Comparison of ENCODE assay signal across 9 cellular contexts in genomic region chrX:101347859-101348451, GRCh38. TPM values are rescaled to one million over a fixed set of nuclear protein-coding genes. Genes with fewer than 3 reads are reported as not detected.
A peak's percentile ranks its signal among the peaks of the same experiment; 100 is the strongest.
DNase-seq lines count a peak whose midpoint lies in the region; ATAC-seq, FAIRE-seq and TF ChIP-seq lines count a peak whose summit lies in the region.
"Had no signal": no experiment of that assay in that cellular context is flagged by ENCODE, and none has a peak within 500 bp of the region (broad histone marks: within the 10 kb centered on the region; RNA-seq: fewer than 3 reads in every experiment).

No MANE protein-coding gene starts in this region.

- peaks cover 4% of the 10 kb centered on the region for H3K36me3 ChIP-seq in astrocyte (ENCODE audit: insufficient read depth, low read length)
- peaks cover 0 to 46% (median 0%) of the 10 kb centered on the region in 6 donors for H3K36me3 ChIP-seq in spleen

- peak overlapping the region; percentile 77 for H3K27ac Mint-ChIP-seq in activated T-cell treated with anti-CD3 and anti-CD28 coated beads, Interleukin-2, amount 50 U/mL, for 72 hours
- H3K27ac Mint-ChIP-seq in astrocyte (ENCODE audit: unreplicated experiment), result peak overlapping the region; percentile 53
- H3K27ac Mint-ChIP-seq in immature natural killer cell, result peak overlapping the region in 5 of 6 donors; percentile 46 to 93 (median 88)

- DNase-seq in activated T-cell treated with anti-CD3 and anti-CD28 coated beads, Interleukin-2, amount 50 U/mL, for 72 hours, result peak; percentile 1 to 5
- no peak for DNase-seq in activated T-cell treated with anti-CD3 and anti-CD28 coated beads for 4 hours
- DNase-seq in astrocyte (ENCODE audit: low read depth), result peak; percentile 8
- no peak for DNase-seq in immature natural killer cell
- no peak for DNase-seq in spleen
- DNase-seq in MV-4-11 (lab: John Stamatoyannopoulos, UW), result no peak
- no peak for DNase-seq in activated gamma-delta T cell treated with Interleukin-2 at 50 U/mL for 16 hours

- H3K27me3 ChIP-seq in astrocyte (ENCODE audit: insufficient read depth, low read length), result no peaks in the 10 kb centered on the region
- peaks cover 0 to 3% (median 0%) of the 10 kb centered on the region in 7 donors for H3K27me3 ChIP-seq in spleen (replicated peaks in 1 of 7)

- TF ChIP-seq POLR2A in spleen (IDR thresholded peaks at IDR 0.05), result no peak

- peaks cover 27% of the 10 kb centered on the region for H3K4me1 Mint-ChIP-seq in activated T-cell treated with anti-CD3 and anti-CD28 coated beads, Interleukin-2, amount 50 U/mL, for 72 hours (ENCODE audit: low read depth)
- H3K4me1 Mint-ChIP-seq in astrocyte (ENCODE audit: low read depth, unreplicated experiment), result no peaks in the 10 kb centered on the region
- H3K4me1 Mint-ChIP-seq in immature natural killer cell, result peaks cover 15 to 24% of the 10 kb centered on the region in 2 donors

- H3K4me1 ChIP-seq in astrocyte (ENCODE audit: insufficient read depth, low read length), result peaks cover 4% of the 10 kb centered on the region
- H3K4me1 ChIP-seq in spleen, result peaks cover 0 to 28% (median 14%) of the 10 kb centered on the region in 6 donors

- H3K36me3 Mint-ChIP-seq in activated T-cell treated with anti-CD3 and anti-CD28 coated beads, Interleukin-2, amount 50 U/mL, for 72 hours (ENCODE audit: insufficient read depth in 2 of 2), result peaks cover 4% of the 10 kb centered on the region in 2 donors
- H3K36me3 Mint-ChIP-seq in astrocyte (ENCODE audit: low read depth, unreplicated experiment), result peaks cover 4% of the 10 kb centered on the region
- no peaks in the 10 kb centered on the region for H3K36me3 Mint-ChIP-seq in immature natural killer cell

- H3K79me2 ChIP-seq in astrocyte (ENCODE audit: insufficient read depth, low read length), result peaks cover 32% of the 10 kb centered on the region

- TF ChIP-seq CTCF in astrocyte (IDR thresholded peaks at IDR 0.05; ENCODE audit: insufficient read depth, low read depth, low read length), result no peak
- TF ChIP-seq CTCF in spleen (IDR thresholded peaks at IDR 0.05 in 8 of 11, conservative IDR thresholded peaks at IDR 0.05 in 3 of 11), result no peak

- intact Hi-C loops in spleen (cut with DNase I; ENCODE audit: low total_unique reads), result no loop called here

- peaks cover 6% of the 10 kb centered on the region for H4K20me1 ChIP-seq in astrocyte (ENCODE audit: insufficient read depth, low read length)

- H3K9me3 Mint-ChIP-seq in activated T-cell treated with anti-CD3 and anti-CD28 coated beads, Interleukin-2, amount 50 U/mL, for 72 hours, result no peaks in the 10 kb centered on the region
- H3K9me3 Mint-ChIP-seq in astrocyte (ENCODE audit: unreplicated experiment) (no peaks in the 10 kb centered on the region), immature natural killer cell (no peaks in the 10 kb centered on the region)

- H3K9me3 ChIP-seq in astrocyte (ENCODE audit: insufficient read depth, low read depth, low read length) (no peaks in the 10 kb centered on the region), spleen (no peaks in the 10 kb centered on the region)

- peak overlapping the region; percentile 88 for H3K4me3 ChIP-seq in astrocyte (ENCODE audit: insufficient read depth, low read depth, low read length)
- H3K4me3 ChIP-seq in spleen, result peak overlapping the region; percentile 47 to 81 (median 60)

- H3K9ac ChIP-seq in astrocyte (ENCODE audit: low read length), result peak overlapping the region; percentile 88

- peak overlapping the region; percentile 91 to 93 for H3K4me3 Mint-ChIP-seq in activated T-cell treated with anti-CD3 and anti-CD28 coated beads, Interleukin-2, amount 50 U/mL, for 72 hours
- peak overlapping the region; percentile 89 for H3K4me3 Mint-ChIP-seq in astrocyte (ENCODE audit: unreplicated experiment)
- peak overlapping the region; percentile 87 to 93 (median 90) for H3K4me3 Mint-ChIP-seq in immature natural killer cell

- ATAC-seq in activated T-cell treated with anti-CD3 and anti-CD28 coated beads, Interleukin-2, amount 50 U/mL, for 72 hours (replicated peaks in 1 of 2), result peak; percentile 3 to 8
- ATAC-seq in HG03521 (IDR thresholded peaks at IDR 0.05; ENCODE audit: unreplicated experiment), result peak; percentile 19

- H3K27me3 Mint-ChIP-seq in activated T-cell treated with anti-CD3 and anti-CD28 coated beads, Interleukin-2, amount 50 U/mL, for 72 hours (ENCODE audit: low read depth), result peaks cover 6% of the 10 kb centered on the region
- no peaks in the 10 kb centered on the region for H3K27me3 Mint-ChIP-seq in astrocyte (ENCODE audit: low read depth, unreplicated experiment)
- peaks cover 3 to 4% (median 4%) of the 10 kb centered on the region in 3 donors for H3K27me3 Mint-ChIP-seq in immature natural killer cell (ENCODE audit: low read depth in 3 of 3)

- FAIRE-seq in astrocyte (lab: Jason Lieb, UNC), result no peak
- FAIRE-seq: endometrium had no signal

- H2AFZ ChIP-seq in astrocyte (ENCODE audit: low read depth, low read length), result peak overlapping the region; percentile 94

- H3K4me2 ChIP-seq in astrocyte (ENCODE audit: low read length), result peak overlapping the region; percentile 96

- WGBS in spleen, 5 donors, result 0 to 36% (median 0%) methylated on average over 6 to 14 of the region's 14 CpGs

- peak overlapping the region; percentile 90 for H3K27ac ChIP-seq in astrocyte (ENCODE audit: low read depth, low read length)
- H3K27ac ChIP-seq in spleen, result peak overlapping the region in 5 of 8 donors; percentile 82 to 91 (median 88)

RNA-seq across cellular contexts. Expression of gene TIMM8A, which starts 0.6 kb away (rescaled TPM):
- total RNA-seq in activated T-cell treated with anti-CD3 and anti-CD28 coated beads, Interleukin-2, amount 50 U/mL, for 72 hours, result 10 to 100 TPM; 13.8 to 15.7 TPM
- total RNA-seq in astrocyte (16.7 and 18.5 TPM in 2 replicates), spleen (10 to 100 TPM in 3 of 7 donors, 1 to 10 TPM in 4; 3.7 to 12.3 (median 9.8) TPM)
- polyA plus RNA-seq in immature natural killer cell (10 to 100 TPM in 1 of 3 donors, 1 to 10 TPM in 2; 3.1 to 10.5 (median 6.4) TPM), spleen (10 to 100 TPM in 1 of 3 donors, 1 to 10 TPM in 2; 8.9 to 13.3 (median 9.5) TPM)

RNA-seq across cellular contexts. Expression of gene BTK, which starts 38.0 kb away (rescaled TPM):
- 1 to 10 TPM; 1.7 to 1.9 TPM for total RNA-seq in activated T-cell treated with anti-CD3 and anti-CD28 coated beads, Interleukin-2, amount 50 U/mL, for 72 hours
- total RNA-seq in astrocyte (0.43 and 0.79 TPM in 2 replicates), spleen (100 to 1,000 TPM in 1 of 7 donors, 10 to 100 TPM in 6; 70.7 to 103 (median 81.5) TPM)
- polyA plus RNA-seq in immature natural killer cell (1 to 10 TPM in 1 of 3 donors, under 1 TPM in 2; 0.36 to 3.4 (median 0.91) TPM), spleen (100 to 1,000 TPM in 2 of 3 donors, 10 to 100 TPM in 1; 76.5 to 139 (median 103) TPM)

RNA-seq across cellular contexts. Expression of gene RPL36A, which starts 42.9 kb away (rescaled TPM):
- 100 to 1,000 TPM; 221 to 294 TPM for total RNA-seq in activated T-cell treated with anti-CD3 and anti-CD28 coated beads, Interleukin-2, amount 50 U/mL, for 72 hours
- total RNA-seq in astrocyte (185 and 186 TPM in 2 replicates), spleen (1,000 to 10,000 TPM in 3 of 7 donors, 100 to 1,000 TPM in 4; 151 to 3,237 (median 224) TPM)
- polyA plus RNA-seq in immature natural killer cell (1,000 to 10,000 TPM in 1 of 3 donors, 100 to 1,000 TPM in 2; 753 to 1,251 (median 825) TPM), spleen (1,000 to 10,000 TPM; 4,155 to 7,329 (median 5,596) TPM)

RNA-seq across cellular contexts. Expression of gene TAF7L, which starts 56.8 kb away (rescaled TPM):
- total RNA-seq in activated T-cell treated with anti-CD3 and anti-CD28 coated beads, Interleukin-2, amount 50 U/mL, for 72 hours, result not detected
- total RNA-seq in astrocyte (0.27 and 0.29 TPM in 2 replicates), spleen (under 1 TPM in 2 of 7 donors, not detected in 5; 0.16 to 0.20 TPM)
- polyA plus RNA-seq in immature natural killer cell (not detected), spleen (under 1 TPM in 2 of 3 donors, not detected in 1; 0.09 to 0.11 TPM)

RNA-seq across cellular contexts. Expression of gene GLA, which starts 59.8 kb away (rescaled TPM):
- 10 to 100 TPM; 43.7 to 48.1 TPM for total RNA-seq in activated T-cell treated with anti-CD3 and anti-CD28 coated beads, Interleukin-2, amount 50 U/mL, for 72 hours
- total RNA-seq in astrocyte (48.0 and 51.9 TPM in 2 replicates), spleen (10 to 100 TPM; 22.9 to 33.8 (median 31.0) TPM)
- polyA plus RNA-seq in immature natural killer cell (10 to 100 TPM; 19.3 to 23.6 (median 22.7) TPM), spleen (10 to 100 TPM; 23.9 to 38.5 (median 36.6) TPM)

Comparison
In these comparisons a context has a peak if more than half of its experiments do, and no peak if none do; other contexts are left out.
1. DNase-seq: peak in activated T-cell treated with anti-CD3 and anti-CD28 coated beads, Interleukin-2, amount 50 U/mL, for 72 hours (2 of 2) and astrocyte (single experiment); none in activated T-cell treated with anti-CD3 and anti-CD28 coated beads for 4 hours (single experiment), immature natural killer cell (0 of 3), spleen (single experiment), MV-4-11 (single experiment) and activated gamma-delta T cell treated with Interleukin-2 at 50 U/mL for 16 hours (single experiment).
2. RNA of gene BTK, which starts 38.0 kb away (total RNA-seq): 70.7 to 103 TPM in spleen; 1.7 to 1.9 TPM in activated T-cell treated with anti-CD3 and anti-CD28 coated beads, Interleukin-2, amount 50 U/mL, for 72 hours and 0.43 to 0.79 TPM in astrocyte; every median in the first group is over 10 times any median in the second.
3. Peak in every context shown above with its lines, with median percentiles within 50 percentile points of each other: H3K27ac Mint-ChIP-seq and H3K4me3 Mint-ChIP-seq.